ENCODE assay signal across 16 cellular contexts in the genomic region with DNA sequence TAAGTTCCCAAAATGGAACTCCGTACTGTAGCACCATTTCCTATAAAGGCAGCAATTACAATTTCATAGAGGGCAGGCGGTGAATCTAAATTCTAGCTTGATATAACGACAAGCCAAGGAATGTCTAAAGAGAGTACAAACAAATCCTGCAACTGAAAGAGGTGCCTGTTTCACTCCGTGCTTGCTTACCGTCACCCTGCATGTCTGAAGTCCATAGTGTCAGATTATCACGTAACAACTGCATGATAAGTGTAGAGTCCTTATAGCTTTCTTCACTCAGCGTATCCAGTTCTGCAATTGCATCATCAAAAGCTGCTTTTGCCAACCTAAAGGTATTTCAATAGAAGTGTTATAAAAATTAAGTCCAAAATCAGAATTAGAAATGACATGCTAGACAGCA. TPM values are rescaled to one million over a fixed set of nuclear protein-coding genes. Genes with fewer than 3 reads are reported as not detected.
DNase-seq lines count a peak whose midpoint lies in the region; ATAC-seq and TF ChIP-seq lines count a peak whose summit lies in the region.
"Had no signal": no experiment of that assay in that cellular context is flagged by ENCODE, and none has a peak within 500 bp of the region (broad histone marks: within the 10 kb centered on the region; RNA-seq: fewer than 3 reads in every experiment).

No MANE protein-coding gene starts in this region.

- no peaks in the 10 kb centered on the region for H3K27me3 Mint-ChIP-seq in WTC11 (ENCODE audit: low read depth)
- H3K27me3 Mint-ChIP-seq in type B pancreatic cell, result no peaks in the 10 kb centered on the region
- H3K27me3 Mint-ChIP-seq: CD8-positive, alpha-beta memory T cell had no signal

- peaks cover 4% of the 10 kb centered on the region; the same call in 1 of the 2 replicates for H3K9me3 Mint-ChIP-seq in WTC11
- H3K9me3 Mint-ChIP-seq in type B pancreatic cell, result no peaks in the 10 kb centered on the region
- H3K9me3 Mint-ChIP-seq: CD8-positive, alpha-beta memory T cell; H9 had no signal

- TF ChIP-seq CTCF in heart left ventricle (IDR thresholded peaks at IDR 0.05), result no peak
- TF ChIP-seq CTCF in WTC11 (IDR thresholded peaks at IDR 0.05), result no peak
- no peak for TF ChIP-seq CTCF in type B pancreatic cell (conservative IDR thresholded peaks at IDR 0.05)

- H3K9me3 ChIP-seq in heart left ventricle, result no peaks in the 10 kb centered on the region
- H3K9me3 ChIP-seq: BLaER1 had no signal

- H3K27ac Mint-ChIP-seq in WTC11 (peak overlapping the region; percentile 30; the same call in 1 of the 2 replicates), type B pancreatic cell (peak overlapping the region; percentile 39)

- TF ChIP-seq POLR2A in heart left ventricle (IDR thresholded peaks at IDR 0.05), result no peak

- DNase-seq in Right ventricle myocardium inferior (ENCODE audit: missing footprints) (no peak), heart left ventricle (no peak), WTC11 (ENCODE audit: low spot score) (no peak), left lobe of liver (ENCODE audit: low spot score) (no peak), type B pancreatic cell (ENCODE audit: extremely low spot score, unreplicated experiment) (no peak), NCI-H2081 treated with DMSO at 0.1 percent for 48 hours (lab: John Stamatoyannopoulos, UW) (no peak)
- DNase-seq: CD8-positive, alpha-beta memory T cell; DMS79; H9; NCI-H1105 treated with DMSO at 0.1 percent for 48 hours; NCI-H187; NCI-H345; NCI-H69; NK-92 treated with Interleukin-12 subunit alpha and Interleukin-12 subunit beta, amount 100 ng/mL, for 24 hours had no signal

- peaks cover 72% of the 10 kb centered on the region for H3K36me3 Mint-ChIP-seq in WTC11
- peaks cover 32% of the 10 kb centered on the region for H3K36me3 Mint-ChIP-seq in type B pancreatic cell

- H3K4me1 Mint-ChIP-seq in WTC11 (no peaks in the 10 kb centered on the region), type B pancreatic cell (ENCODE audit: unreplicated experiment) (no peaks in the 10 kb centered on the region)
- H3K4me1 Mint-ChIP-seq: H9 had no signal

- ATAC-seq in Right ventricle myocardium inferior (peak; percentile 64), heart left ventricle (no peak), WTC11 (no peak), left lobe of liver (peak; percentile 38), HG03378 (IDR thresholded peaks at IDR 0.05; ENCODE audit: unreplicated experiment) (no peak)

- WGBS in heart left ventricle, 4 donors, result 60 to 66% (median 65%) methylated on average over 7 of the region's 7 CpGs

- POLR2A ChIA-PET in WTC11 (lab: Charles Lee), result no interaction called here

- intact Hi-C loops in Right ventricle myocardium inferior (cut with DNase I), result no loop called here
- intact Hi-C loops in heart left ventricle (cut with DNase I), result loop anchor here in 1 of 10 donors (5.0 kb wide), 1 partner anchor 178 kb away; no protein-coding TSS in a partner anchor

- no peak overlapping the region for H3K27ac ChIP-seq in heart left ventricle
- H3K27ac ChIP-seq: BLaER1 had no signal

- H3K4me3 Mint-ChIP-seq in WTC11 (no peak overlapping the region), type B pancreatic cell (no peak overlapping the region)
- H3K4me3 Mint-ChIP-seq: CD8-positive, alpha-beta memory T cell; H9 had no signal

- no peaks in the 10 kb centered on the region for H3K27me3 ChIP-seq in heart left ventricle
- H3K27me3 ChIP-seq: BLaER1 had no signal

- no peak overlapping the region for H3K4me3 ChIP-seq in heart left ventricle
- H3K4me3 ChIP-seq: BLaER1 had no signal

- peaks cover 0 to 7% (median 0%) of the 10 kb centered on the region in 12 donors for H3K4me1 ChIP-seq in heart left ventricle

- peaks cover 0 to 95% (median 90%) of the 10 kb centered on the region in 9 donors for H3K36me3 ChIP-seq in heart left ventricle

- CTCF ChIA-PET in WTC11 (lab: Charles Lee), result interaction anchor here (4.6 kb wide), 1 partner anchor 12 kb away, joined by 22 read pairs; no protein-coding TSS in a partner anchor

TF ChIP-seq in WTC11, 78 proteins besides CTCF, POLR2A, EP300 and RAD21 (continues in another document):
- no peak for TF ChIP-seq ZNF121 (CRISPR knock-in tag; IDR thresholded peaks at IDR 0.05)
- TF ChIP-seq, protein P1, sequence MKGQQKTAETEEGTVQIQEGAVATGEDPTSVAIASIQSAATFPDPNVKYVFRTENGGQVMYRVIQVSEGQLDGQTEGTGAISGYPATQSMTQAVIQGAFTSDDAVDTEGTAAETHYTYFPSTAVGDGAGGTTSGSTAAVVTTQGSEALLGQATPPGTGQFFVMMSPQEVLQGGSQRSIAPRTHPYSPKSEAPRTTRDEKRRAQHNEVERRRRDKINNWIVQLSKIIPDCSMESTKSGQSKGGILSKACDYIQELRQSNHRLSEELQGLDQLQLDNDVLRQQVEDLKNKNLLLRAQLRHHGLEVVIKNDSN (CRISPR knock-in tag; IDR thresholded peaks at IDR 0.05), result no peak
- TF ChIP-seq, protein P2, sequence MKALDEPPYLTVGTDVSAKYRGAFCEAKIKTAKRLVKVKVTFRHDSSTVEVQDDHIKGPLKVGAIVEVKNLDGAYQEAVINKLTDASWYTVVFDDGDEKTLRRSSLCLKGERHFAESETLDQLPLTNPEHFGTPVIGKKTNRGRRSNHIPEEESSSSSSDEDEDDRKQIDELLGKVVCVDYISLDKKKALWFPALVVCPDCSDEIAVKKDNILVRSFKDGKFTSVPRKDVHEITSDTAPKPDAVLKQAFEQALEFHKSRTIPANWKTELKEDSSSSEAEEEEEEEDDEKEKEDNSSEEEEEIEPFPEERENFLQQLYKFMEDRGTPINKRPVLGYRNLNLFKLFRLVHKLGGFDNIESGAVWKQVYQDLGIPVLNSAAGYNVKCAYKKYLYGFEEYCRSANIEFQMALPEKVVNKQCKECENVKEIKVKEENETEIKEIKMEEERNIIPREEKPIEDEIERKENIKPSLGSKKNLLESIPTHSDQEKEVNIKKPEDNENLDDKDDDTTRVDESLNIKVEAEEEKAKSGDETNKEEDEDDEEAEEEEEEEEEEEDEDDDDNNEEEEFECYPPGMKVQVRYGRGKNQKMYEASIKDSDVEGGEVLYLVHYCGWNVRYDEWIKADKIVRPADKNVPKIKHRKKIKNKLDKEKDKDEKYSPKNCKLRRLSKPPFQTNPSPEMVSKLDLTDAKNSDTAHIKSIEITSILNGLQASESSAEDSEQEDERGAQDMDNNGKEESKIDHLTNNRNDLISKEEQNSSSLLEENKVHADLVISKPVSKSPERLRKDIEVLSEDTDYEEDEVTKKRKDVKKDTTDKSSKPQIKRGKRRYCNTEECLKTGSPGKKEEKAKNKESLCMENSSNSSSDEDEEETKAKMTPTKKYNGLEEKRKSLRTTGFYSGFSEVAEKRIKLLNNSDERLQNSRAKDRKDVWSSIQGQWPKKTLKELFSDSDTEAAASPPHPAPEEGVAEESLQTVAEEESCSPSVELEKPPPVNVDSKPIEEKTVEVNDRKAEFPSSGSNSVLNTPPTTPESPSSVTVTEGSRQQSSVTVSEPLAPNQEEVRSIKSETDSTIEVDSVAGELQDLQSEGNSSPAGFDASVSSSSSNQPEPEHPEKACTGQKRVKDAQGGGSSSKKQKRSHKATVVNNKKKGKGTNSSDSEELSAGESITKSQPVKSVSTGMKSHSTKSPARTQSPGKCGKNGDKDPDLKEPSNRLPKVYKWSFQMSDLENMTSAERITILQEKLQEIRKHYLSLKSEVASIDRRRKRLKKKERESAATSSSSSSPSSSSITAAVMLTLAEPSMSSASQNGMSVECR (CRISPR knock-in tag; IDR thresholded peaks at IDR 0.05; ENCODE audit: borderline replicate concordance), result no peak
- TF ChIP-seq GTF2I (CRISPR knock-in tag; conservative IDR thresholded peaks at IDR 0.05), result no peak
- TF ChIP-seq, protein P3, sequence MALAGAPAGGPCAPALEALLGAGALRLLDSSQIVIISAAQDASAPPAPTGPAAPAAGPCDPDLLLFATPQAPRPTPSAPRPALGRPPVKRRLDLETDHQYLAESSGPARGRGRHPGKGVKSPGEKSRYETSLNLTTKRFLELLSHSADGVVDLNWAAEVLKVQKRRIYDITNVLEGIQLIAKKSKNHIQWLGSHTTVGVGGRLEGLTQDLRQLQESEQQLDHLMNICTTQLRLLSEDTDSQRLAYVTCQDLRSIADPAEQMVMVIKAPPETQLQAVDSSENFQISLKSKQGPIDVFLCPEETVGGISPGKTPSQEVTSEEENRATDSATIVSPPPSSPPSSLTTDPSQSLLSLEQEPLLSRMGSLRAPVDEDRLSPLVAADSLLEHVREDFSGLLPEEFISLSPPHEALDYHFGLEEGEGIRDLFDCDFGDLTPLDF (CRISPR knock-in tag; IDR thresholded peaks at IDR 0.05), result no peak
- TF ChIP-seq, protein P4, sequence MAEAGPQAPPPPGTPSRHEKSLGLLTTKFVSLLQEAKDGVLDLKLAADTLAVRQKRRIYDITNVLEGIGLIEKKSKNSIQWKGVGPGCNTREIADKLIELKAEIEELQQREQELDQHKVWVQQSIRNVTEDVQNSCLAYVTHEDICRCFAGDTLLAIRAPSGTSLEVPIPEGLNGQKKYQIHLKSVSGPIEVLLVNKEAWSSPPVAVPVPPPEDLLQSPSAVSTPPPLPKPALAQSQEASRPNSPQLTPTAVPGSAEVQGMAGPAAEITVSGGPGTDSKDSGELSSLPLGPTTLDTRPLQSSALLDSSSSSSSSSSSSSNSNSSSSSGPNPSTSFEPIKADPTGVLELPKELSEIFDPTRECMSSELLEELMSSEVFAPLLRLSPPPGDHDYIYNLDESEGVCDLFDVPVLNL (CRISPR knock-in tag; IDR thresholded peaks at IDR 0.05; ENCODE audit: borderline replicate concordance, low read depth), result no peak
- TF ChIP-seq NR3C1 (CRISPR knock-in tag; conservative IDR thresholded peaks at IDR 0.05; ENCODE audit: low read depth), result no peak

RNA-seq across cellular contexts. Expression of gene YWHAE, which starts 46.0 kb away (rescaled TPM):
- total RNA-seq in Right ventricle myocardium inferior (640 TPM), heart left ventricle (1,000 to 10,000 TPM in 1 of 9 donors, 100 to 1,000 TPM in 8; 562 to 1,150 (median 618) TPM), WTC11 (2021) (1,033 to 1,180 TPM (median 1,148 TPM) in 3 replicates), left lobe of liver (174 TPM), type B pancreatic cell (ENCODE audit: low replicate concordance) (674 and 773 TPM in 2 replicates)
- polyA plus RNA-seq in heart left ventricle, result 100 to 1,000 TPM; 401 to 774 TPM

Comparison
In these comparisons a context has a peak if more than half of its experiments do, and no peak if none do; other contexts are left out.
1. ATAC-seq: peak in Right ventricle myocardium inferior (single experiment) and left lobe of liver (single experiment); none in heart left ventricle (0 of 4), WTC11 (single experiment) and HG03378 (single experiment).